9 cellular contexts compared by ENCODE assay signal in the genomic region with DNA sequence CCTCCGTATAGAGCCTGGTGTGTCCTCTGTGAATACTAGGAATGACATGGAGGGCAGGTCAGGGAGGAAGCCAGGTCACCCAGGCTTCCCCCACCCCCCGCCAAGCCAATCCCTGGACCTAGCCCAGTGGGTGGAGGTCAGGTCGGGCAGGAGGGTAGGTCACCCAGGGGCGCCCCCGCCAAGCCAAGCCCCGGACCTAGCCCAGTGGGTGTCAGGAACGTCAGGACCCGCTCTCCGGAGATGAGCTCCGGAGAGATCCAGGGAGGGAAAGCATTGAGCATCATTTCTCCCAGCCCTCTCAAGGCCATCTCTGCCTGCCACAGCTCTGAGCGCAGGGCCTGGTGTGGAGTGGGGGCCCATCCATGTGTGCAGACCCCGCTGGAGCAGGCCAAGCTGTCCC.
"Had no signal": no experiment of that assay in that cellular context is flagged by ENCODE, and none has a peak within 500 bp of the region (broad histone marks: within the 10 kb centered on the region; RNA-seq: fewer than 3 reads in every experiment).

No MANE protein-coding gene starts in this region.

- H3K4me1 ChIP-seq: HAP-1 had no signal

- ATAC-seq: HCT116, HepG2 had no signal

- H3K4me3 ChIP-seq: GM23248, HAP-1 had no signal

- H3K27ac ChIP-seq: GM23248, HL-60 had no signal

- H3K36me3 ChIP-seq: HAP-1 had no signal

- H3K9ac ChIP-seq: GM23248 had no signal

- DNase-seq: GM23248, GOT3, H7, HFFc6, KBM-7 had no signal

- H3K9me3 ChIP-seq: HAP-1 had no signal
